In the genomic region with DNA sequence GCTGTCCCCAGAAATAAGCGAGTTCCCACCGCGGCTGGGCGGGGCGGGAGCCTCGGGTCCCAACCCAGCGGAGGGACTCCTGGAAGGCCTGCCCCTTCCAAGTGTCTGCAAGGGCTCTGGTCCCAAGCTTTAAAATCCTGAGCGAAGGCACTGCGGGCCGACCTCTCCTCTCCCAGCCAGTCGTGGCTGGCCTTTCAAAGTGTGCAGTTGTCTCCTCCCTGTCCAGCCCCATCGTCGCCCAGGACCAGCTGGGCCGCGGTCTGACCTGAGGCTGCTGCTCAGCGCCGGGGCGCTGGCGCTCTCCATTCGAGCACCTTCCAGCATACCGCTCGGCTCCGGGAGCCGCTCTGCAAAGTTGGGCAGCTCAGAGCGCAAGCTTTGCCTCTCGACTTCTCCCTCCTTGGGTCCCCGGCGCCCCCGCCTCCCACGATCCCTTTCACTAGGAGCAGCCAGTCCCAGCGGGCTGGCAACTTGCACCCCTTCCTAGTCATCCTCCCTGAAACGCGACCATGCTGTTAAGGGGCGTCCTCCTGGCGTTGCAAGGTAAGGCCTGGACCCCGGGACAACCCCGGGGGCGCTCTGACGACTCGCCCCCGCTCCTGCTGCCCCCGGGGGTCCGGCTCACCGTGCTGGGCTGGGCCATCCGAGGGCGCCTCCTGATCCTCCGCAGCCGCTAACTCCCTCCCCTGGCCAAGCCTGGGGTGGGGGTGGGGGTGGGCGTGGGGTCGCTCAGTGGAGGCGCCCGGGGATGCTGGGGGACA, we compare ENCODE assay signal across 8 cellular contexts. TPM values are rescaled to one million over a fixed set of nuclear protein-coding genes. Genes with fewer than 3 reads are reported as not detected.
DNase-seq lines count a peak whose midpoint lies in the region; ATAC-seq, FAIRE-seq and TF ChIP-seq lines count a peak whose summit lies in the region.

A gene with protein sequence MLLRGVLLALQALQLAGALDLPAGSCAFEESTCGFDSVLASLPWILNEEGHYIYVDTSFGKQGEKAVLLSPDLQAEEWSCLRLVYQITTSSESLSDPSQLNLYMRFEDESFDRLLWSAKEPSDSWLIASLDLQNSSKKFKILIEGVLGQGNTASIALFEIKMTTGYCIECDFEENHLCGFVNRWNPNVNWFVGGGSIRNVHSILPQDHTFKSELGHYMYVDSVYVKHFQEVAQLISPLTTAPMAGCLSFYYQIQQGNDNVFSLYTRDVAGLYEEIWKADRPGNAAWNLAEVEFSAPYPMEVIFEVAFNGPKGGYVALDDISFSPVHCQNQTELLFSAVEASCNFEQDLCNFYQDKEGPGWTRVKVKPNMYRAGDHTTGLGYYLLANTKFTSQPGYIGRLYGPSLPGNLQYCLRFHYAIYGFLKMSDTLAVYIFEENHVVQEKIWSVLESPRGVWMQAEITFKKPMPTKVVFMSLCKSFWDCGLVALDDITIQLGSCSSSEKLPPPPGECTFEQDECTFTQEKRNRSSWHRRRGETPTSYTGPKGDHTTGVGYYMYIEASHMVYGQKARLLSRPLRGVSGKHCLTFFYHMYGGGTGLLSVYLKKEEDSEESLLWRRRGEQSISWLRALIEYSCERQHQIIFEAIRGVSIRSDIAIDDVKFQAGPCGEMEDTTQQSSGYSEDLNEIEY (plus strand): TSS at position 160 of the 761 bp plus-strand sequence. CDS start 350 bp downstream, at position 510.

- H3K27ac ChIP-seq in iPS DF 6.9 (ENCODE audit: low read length): no peak within 1 kb of the TSS

- H3K9me3 ChIP-seq in HAP-1: no peaks in the 10 kb centered on the region
- no peaks in the 10 kb centered on the region for H3K9me3 ChIP-seq in iPS DF 6.9 (ENCODE audit: control insufficient read depth, insufficient read depth, low read length)

- no CpG with 5 or more reads among the region's 52 CpGs for WGBS in iPS DF 6.9 (ENCODE audit: insufficient coverage, insufficient read length)

- H3K4me3 ChIP-seq in HAP-1: peak within 1 kb of the TSS; percentile 3; the same call in 1 of the 2 replicates
- peak within 1 kb of the TSS; percentile 42 for H3K4me3 ChIP-seq in astrocyte of the cerebellum (ENCODE audit: low read depth, low read length)
- H3K4me3 ChIP-seq in iPS DF 6.9 (ENCODE audit: low read length): peak within 1 kb of the TSS; percentile 47; the same call in 1 of the 2 replicates

- peak in 1 of 2 experiments; percentile 18 for DNase-seq in HAP-1 (ENCODE audit: low spot score in 2 of 2)
- no peak for DNase-seq in astrocyte of the cerebellum (ENCODE audit: low read depth)
- DNase-seq in iPS DF 6.9 (ENCODE audit: low read depth, low spot score): no peak
- peak; percentile 84 for DNase-seq in retina
- no peak for DNase-seq in NCI-H446 (lab: John Stamatoyannopoulos, UW)
- DNase-seq in GM12891 (ENCODE audit: insufficient read length, low spot score): no peak

- no peak for TF ChIP-seq POLR2A in GM12891 (IDR thresholded peaks at IDR 0.05; ENCODE audit: low read depth, low read length)

- ATAC-seq in GM19397 (IDR thresholded peaks at IDR 0.05; ENCODE audit: unreplicated experiment) (no peak), HG03045 (IDR thresholded peaks at IDR 0.05; ENCODE audit: unreplicated experiment) (no peak)

- in situ Hi-C loops in HAP-1 (cut with MboI; ENCODE audit: low sequenced_read_pairs): no loop called here
- in situ Hi-C loops in astrocyte of the cerebellum (cut with HindIII; ENCODE audit: low sequenced_read_pairs): no loop called here

- H3K4me1 ChIP-seq in HAP-1: no peaks in the 10 kb centered on the region; the same call in 1 of the 2 replicates
- H3K4me1 ChIP-seq in iPS DF 6.9 (ENCODE audit: control insufficient read depth, insufficient read depth, low read length): peaks cover 5% of the 10 kb centered on the region

- TF ChIP-seq CTCF in astrocyte of the cerebellum (IDR thresholded peaks at IDR 0.05; ENCODE audit: low read depth, low read length, missing control alignments): no peak

- FAIRE-seq in GM12891 (lab: Jason Lieb, UNC): no peak

- H3K36me3 ChIP-seq in HAP-1 (replicated peaks) (no peaks in the 10 kb centered on the region), iPS DF 6.9 (ENCODE audit: control insufficient read depth, insufficient read depth, low read length) (no peaks in the 10 kb centered on the region)

- peaks cover 5% of the 10 kb centered on the region; the same call in 1 of the 2 replicates for H3K27me3 ChIP-seq in HAP-1 (ENCODE audit: low read depth)
- H3K27me3 ChIP-seq in iPS DF 6.9 (ENCODE audit: control insufficient read depth, insufficient read depth, low read length): no peaks in the 10 kb centered on the region

TF ChIP-seq in GM12891, 5 proteins besides CTCF, POLR2A, EP300 and RAD21:
- TF ChIP-seq POU2F2 (IDR thresholded peaks at IDR 0.05; ENCODE audit: low read depth, low read length) (no peak), TAF1 (IDR thresholded peaks at IDR 0.05; ENCODE audit: low read depth, low read length) (no peak), PAX5 (IDR thresholded peaks at IDR 0.05; ENCODE audit: insufficient read depth, low read length, severe bottlenecking) (no peak), POLR2AphosphoS5 (IDR thresholded peaks at IDR 0.05; ENCODE audit: low read depth, low read length) (no peak), SPI1 (IDR thresholded peaks at IDR 0.05; ENCODE audit: low read depth, low read length) (no peak)

RNA-seq across cellular contexts. Expression of the gene that starts here (rescaled TPM):
- polyA plus RNA-seq in GM12891 (2012; ENCODE audit: low read depth, missing spikeins): not detected
